8 cellular contexts compared by ENCODE assay signal in genomic region chr2:202267495-202267894, GRCh38. TPM values are rescaled to one million over a fixed set of nuclear protein-coding genes. Genes with fewer than 3 reads are reported as not detected.
DNase-seq lines count a peak whose midpoint lies in the region; ATAC-seq and TF ChIP-seq lines count a peak whose summit lies in the region.

No MANE protein-coding gene starts in this region.

- H3K36me3 Mint-ChIP-seq in activated naive CD4-positive, alpha-beta T cell treated with anti-CD3 and anti-CD28 coated beads, Interleukin-2, amount 50 U/mL, for 24 hours, result peaks cover 9% of the 10 kb centered on the region

- TF ChIP-seq EP300 in tibial nerve (IDR thresholded peaks at IDR 0.05), result no peak

- H3K4me3 ChIP-seq in SU-DHL-6 (ENCODE audit: insufficient read depth, low read length, poor library complexity, severe bottlenecking) (peak overlapping the region; percentile 99), iPS-18c (ENCODE audit: insufficient read depth, low read depth, low read length) (peak overlapping the region; percentile 82), tibial nerve (peak overlapping the region in 3 of 4 donors; percentile 63 to 65 (median 65))

- TF ChIP-seq CTCF in SU-DHL-6 (IDR thresholded peaks at IDR 0.05; ENCODE audit: insufficient read depth, low read length, poor library complexity, severe bottlenecking) (no peak), tibial nerve (IDR thresholded peaks at IDR 0.05) (no peak)

- peak overlapping the region; percentile 35 for H3K27ac Mint-ChIP-seq in activated naive CD4-positive, alpha-beta T cell treated with anti-CD3 and anti-CD28 coated beads, Interleukin-2, amount 50 U/mL, for 24 hours

- H3K9ac ChIP-seq in SU-DHL-6 (ENCODE audit: low read length), result peak overlapping the region; percentile 97

- DNase-seq in activated naive CD4-positive, alpha-beta T cell (lab: John Stamatoyannopoulos, UW), result no peak
- DNase-seq in tibial nerve (ENCODE audit: low spot score in 2 of 2) (no peak), NCI-H1694 treated with DMSO at 0.1 percent for 48 hours (lab: John Stamatoyannopoulos, UW) (no peak)
- DNase-seq in activated CD4-positive, CD25-positive, alpha-beta regulatory T cell (lab: John Stamatoyannopoulos, UW), result no peak

- ATAC-seq in HG02610 (IDR thresholded peaks at IDR 0.05; ENCODE audit: unreplicated experiment), result no peak

- peaks cover 9% of the 10 kb centered on the region for H3K36me3 ChIP-seq in SU-DHL-6 (ENCODE audit: low read length)
- no peaks in the 10 kb centered on the region for H3K36me3 ChIP-seq in tibial nerve

- H3K4me1 ChIP-seq in tibial nerve, result peaks cover 0 to 34% (median 14%) of the 10 kb centered on the region in 4 donors

- H3K27ac ChIP-seq in SU-DHL-6 (ENCODE audit: low read depth, low read length) (peak overlapping the region; percentile 90), tibial nerve (no peak overlapping the region)

- no peak for TF ChIP-seq POLR2A in tibial nerve (IDR thresholded peaks at IDR 0.05)

- whole genome bisulfite sequencing in tibial nerve, 2 donors, result 41 to 42% methylated on average over 9 of the region's 9 CpGs

- H4K20me1 ChIP-seq in SU-DHL-6 (ENCODE audit: low read depth, low read length), result peaks cover 39% of the 10 kb centered on the region

- H3K27me3 Mint-ChIP-seq in activated naive CD4-positive, alpha-beta T cell treated with anti-CD3 and anti-CD28 coated beads, Interleukin-2, amount 50 U/mL, for 24 hours, result no peaks in the 10 kb centered on the region

- peak overlapping the region; percentile 99 for H3K4me2 ChIP-seq in SU-DHL-6 (ENCODE audit: low read depth, low read length, poor library complexity, severe bottlenecking)

- no peaks in the 10 kb centered on the region for H3K9me2 ChIP-seq in SU-DHL-6 (replicated peaks; ENCODE audit: insufficient read depth, low read length)

- peaks cover 34% of the 10 kb centered on the region for H3F3A ChIP-seq in SU-DHL-6 (ENCODE audit: insufficient read depth)

- H2AFZ ChIP-seq in SU-DHL-6 (ENCODE audit: low read depth, low read length, severe bottlenecking), result no peak overlapping the region

- no peaks in the 10 kb centered on the region for H3K27me3 ChIP-seq in SU-DHL-6 (ENCODE audit: low read length)
- no peaks in the 10 kb centered on the region for H3K27me3 ChIP-seq in tibial nerve

- H3K9me3 ChIP-seq in SU-DHL-6 (ENCODE audit: insufficient read depth, low read length), result no peaks in the 10 kb centered on the region
- H3K9me3 ChIP-seq in iPS-18c (ENCODE audit: control insufficient read depth, insufficient read depth, low read length), result no peaks in the 10 kb centered on the region
- no peaks in the 10 kb centered on the region for H3K9me3 ChIP-seq in tibial nerve

- H3K79me2 ChIP-seq in SU-DHL-6 (ENCODE audit: insufficient read depth, low read length), result peaks cover 69% of the 10 kb centered on the region

- no peak overlapping the region for H3K4me3 Mint-ChIP-seq in activated naive CD4-positive, alpha-beta T cell treated with anti-CD3 and anti-CD28 coated beads, Interleukin-2, amount 50 U/mL, for 24 hours

- no peaks in the 10 kb centered on the region for H3K9me3 Mint-ChIP-seq in activated naive CD4-positive, alpha-beta T cell treated with anti-CD3 and anti-CD28 coated beads, Interleukin-2, amount 50 U/mL, for 24 hours

- peaks cover 27% of the 10 kb centered on the region for H3K4me1 Mint-ChIP-seq in activated naive CD4-positive, alpha-beta T cell treated with anti-CD3 and anti-CD28 coated beads, Interleukin-2, amount 50 U/mL, for 24 hours

RNA-seq across cellular contexts. Expression of gene NOP58, which starts 1.9 kb away (rescaled TPM):
- total RNA-seq in tibial nerve, result 10 to 100 TPM; 52.9 to 72.8 (median 69.6) TPM

RNA-seq across cellular contexts. Expression of gene SUMO1, which starts 29.1 kb away (rescaled TPM):
- 10 to 100 TPM; 43.3 to 52.2 (median 48.3) TPM for total RNA-seq in tibial nerve
